Comparison of ENCODE assay signal across 1 cellular context in the genomic region with DNA sequence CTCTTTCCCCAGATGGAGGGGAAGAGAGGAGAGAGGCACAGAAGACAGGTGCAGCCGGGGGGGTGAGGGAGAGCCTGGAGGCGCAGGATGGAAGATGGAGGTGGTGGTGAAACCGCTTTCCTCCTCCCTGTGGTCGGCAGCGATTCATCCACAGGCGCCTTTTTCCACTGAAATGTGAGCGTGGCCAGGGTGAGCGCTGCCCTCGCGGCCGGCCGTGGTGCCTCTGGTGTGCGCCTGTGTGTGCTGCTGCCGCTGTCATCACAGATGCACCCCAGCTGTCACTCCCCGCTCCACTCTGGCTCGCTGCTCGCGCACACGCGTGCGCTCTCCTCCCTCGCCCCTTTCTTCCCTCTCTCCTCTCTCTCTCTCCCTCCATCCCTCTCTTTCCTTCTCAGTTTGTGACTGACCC.
TF ChIP-seq lines count a peak whose summit lies in the region.

A gene (plus strand): TSS at position 375 of the 409 bp plus-strand sequence. CDS start 7,584 bp downstream, outside the sequence.

TF ChIP-seq in H1, 55 proteins besides CTCF, POLR2A, EP300 and RAD21:
- TF ChIP-seq ASH2L (IDR thresholded peaks at IDR 0.05; ENCODE audit: low read length) = peak; percentile 38
- TF ChIP-seq POU5F1 (IDR thresholded peaks at IDR 0.05; ENCODE audit: low read depth, low read length) = no peak
- no peak for TF ChIP-seq BCL11A (IDR thresholded peaks at IDR 0.05; ENCODE audit: low read depth in 2 of 2, low read length in 2 of 2)
- TF ChIP-seq KDM4A (IDR thresholded peaks at IDR 0.05; ENCODE audit: low read depth, low read length, severe bottlenecking) = peak; percentile 52
- peak in 1 of 2 experiments; percentile 55; a peak in 2 of 4 replicates for TF ChIP-seq SIN3A (conservative IDR thresholded peaks at IDR 0.05 in 1 of 2, IDR thresholded peaks at IDR 0.05 in 1 of 2; ENCODE audit: low read depth in 1 of 2, low read length in 2 of 2)
- peak; percentile 37; the same call in 1 of the 2 replicates for TF ChIP-seq RBBP5 (IDR thresholded peaks at IDR 0.05; ENCODE audit: borderline replicate concordance, low read depth, low read length)
- peak; percentile 34 for TF ChIP-seq EZH2 (IDR thresholded peaks at IDR 0.05; ENCODE audit: low read depth, low read length, severe bottlenecking)
